ENCODE assay signal across 32 cellular contexts in the genomic region with DNA sequence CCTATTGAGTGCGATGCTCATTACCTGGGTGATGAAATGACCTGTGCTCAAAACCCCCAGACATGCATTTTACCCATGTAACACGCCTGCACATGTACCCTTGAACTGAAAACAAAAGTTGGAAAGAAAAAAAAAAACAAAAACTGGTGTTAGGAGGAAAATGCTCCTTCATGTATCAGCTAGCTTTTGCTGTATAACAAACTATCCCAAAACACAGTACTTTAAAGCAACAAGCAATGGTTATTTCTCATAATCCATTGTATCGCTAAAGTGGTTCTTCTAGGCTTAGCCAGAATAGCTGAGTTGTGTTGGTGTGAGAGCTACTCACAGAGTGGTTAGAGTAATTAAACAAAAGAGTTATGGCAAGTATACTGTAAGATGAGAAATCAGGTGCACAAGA. TPM values are rescaled to one million over a fixed set of nuclear protein-coding genes. Genes with fewer than 3 reads are reported as not detected.
"Had no signal": no experiment of that assay in that cellular context is flagged by ENCODE, and none has a peak within 500 bp of the region (broad histone marks: within the 10 kb centered on the region; RNA-seq: fewer than 3 reads in every experiment).

No MANE protein-coding gene starts in this region.

- FAIRE-seq: urothelium cell line had no signal

- H3K27me3 Mint-ChIP-seq: stimulated activated naive CD8-positive, alpha-beta T cell treated with anti-CD3 and anti-CD28 coated beads, Interleukin-15, amount 100 ng/mL, for 72 hours; stimulated activated naive CD8-positive, alpha-beta T cell treated with anti-CD3 and anti-CD28 coated beads, Interleukin-15, Interleukin-2, amounts not matched to agents 100 ng/mL and 50 ng/mL, for 24 hours had no signal

- DNase-seq: stimulated activated CD4-positive, alpha-beta T cell treated with anti-CD3 and anti-CD28 coated beads, Interleukin-2, amount 100 ng/mL, for 24 hours; stimulated activated CD4-positive, alpha-beta T cell treated with anti-CD3 and anti-CD28 coated beads, Interleukin-2, amount 100 ng/mL, for 48 hours; stimulated activated CD4-positive, alpha-beta T cell treated with anti-CD3 and anti-CD28 coated beads, Interleukin-4, amount 100 ng/mL, for 1 hour; stimulated activated CD4-positive, alpha-beta T cell treated with anti-CD3 and anti-CD28 coated beads, Interleukin-4, amount 100 ng/mL, for 24 hours; stimulated activated CD4-positive, alpha-beta T cell treated with anti-CD3 and anti-CD28 coated beads, Interleukin-4, amount 100 ng/mL, for 4 hours; stimulated activated CD8-positive, alpha-beta memory T cell treated with anti-CD3 and anti-CD28 coated beads, Interleukin-4, amount 100 ng/mL, for 48 hours; stimulated activated naive B cell treated with anti-CD40 and anti-IgM and Interleukin-4, amounts not matched to agents 10 μg/mL and 1 μg/mL and 100 μg/mL, for 72 hours; stimulated activated naive CD4-positive, alpha-beta T cell; stimulated activated naive CD4-positive, alpha-beta T cell treated with Interleukin-2 at 50 U/mL for 16 hours; stimulated activated naive CD8-positive, alpha-beta T cell treated with anti-CD3 and anti-CD28 coated beads, Interleukin-15, amount 100 ng/mL, for 72 hours; stimulated activated naive CD8-positive, alpha-beta T cell treated with anti-CD3 and anti-CD28 coated beads, Interleukin-15, Interleukin-2, amounts not matched to agents 100 U/mL and 50 U/mL, for 24 hours; stomach; substantia nigra; testis; thyroid gland; tibial artery; transverse colon; trophoblast cell; upper lobe of left lung; upper lobe of right lung; uterus had no signal

- H3K4me1 ChIP-seq: stomach, suprapubic skin, testis, thyroid gland, tibial artery, tibial nerve, transverse colon, upper lobe of left lung, upper lobe of right lung, uterus, vagina had no signal

- H3K36me3 Mint-ChIP-seq: stimulated activated effector memory CD8-positive, alpha-beta T cell treated with anti-CD3 and anti-CD28 coated beads, Interleukin-12 subunit alpha, Interleukin-12 subunit beta, amount 100 ng/mL, for 72 hours had no signal

- H3K36me3 ChIP-seq: stomach, suprapubic skin, thoracic aorta, thyroid gland, tibial artery, tibial nerve, transverse colon, upper lobe of left lung, upper lobe of right lung, uterus, vagina had no signal

- H3K27ac ChIP-seq: stomach, suprapubic skin, testis, thoracic aorta, thyroid gland, tibial artery, tibial nerve, transverse colon, upper lobe of left lung, upper lobe of right lung, uterus, vagina had no signal

- H3K4me1 Mint-ChIP-seq: stimulated activated effector memory CD8-positive, alpha-beta T cell treated with anti-CD3 and anti-CD28 coated beads, Interleukin-12 subunit alpha, Interleukin-12 subunit beta, amount 100 ng/mL, for 72 hours; stimulated activated naive B cell treated with anti-CD40 and anti-IgM and Interleukin-4, amounts not matched to agents 10 μg/mL and 1 μg/mL and 100 μg/mL, for 72 hours; stimulated activated naive CD8-positive, alpha-beta T cell treated with anti-CD3 and anti-CD28 coated beads, Interleukin-15, amount 100 ng/mL, for 72 hours had no signal

- H3K27me3 ChIP-seq: stomach, suprapubic skin, testis, thyroid gland, tibial nerve, transverse colon, upper lobe of left lung, upper lobe of right lung, uterus, vagina had no signal

- H3K9me3 Mint-ChIP-seq: stimulated activated effector memory CD8-positive, alpha-beta T cell treated with anti-CD3 and anti-CD28 coated beads, Interleukin-12 subunit alpha, Interleukin-12 subunit beta, amount 100 ng/mL, for 72 hours; stimulated activated naive CD8-positive, alpha-beta T cell treated with anti-CD3 and anti-CD28 coated beads, Interleukin-15, Interleukin-2, amounts not matched to agents 100 ng/mL and 50 ng/mL, for 24 hours had no signal

- H3K27ac Mint-ChIP-seq: stimulated activated effector memory CD8-positive, alpha-beta T cell treated with anti-CD3 and anti-CD28 coated beads, Interleukin-12 subunit alpha, Interleukin-12 subunit beta, amount 100 ng/mL, for 72 hours; stimulated activated naive B cell treated with anti-CD40 and anti-IgM and Interleukin-4, amounts not matched to agents 10 μg/mL and 1 μg/mL and 100 μg/mL, for 72 hours; stimulated activated naive CD8-positive, alpha-beta T cell treated with anti-CD3 and anti-CD28 coated beads, Interleukin-15, amount 100 ng/mL, for 72 hours; stimulated activated naive CD8-positive, alpha-beta T cell treated with anti-CD3 and anti-CD28 coated beads, Interleukin-15, Interleukin-2, amounts not matched to agents 100 ng/mL and 50 ng/mL, for 24 hours had no signal

- H3K4me3 ChIP-seq: stomach, suprapubic skin, testis, thoracic aorta, thyroid gland, tibial artery, tibial nerve, transverse colon, upper lobe of left lung, upper lobe of right lung, uterus, vagina had no signal

- H3K4me3 Mint-ChIP-seq: stimulated activated effector memory CD8-positive, alpha-beta T cell treated with anti-CD3 and anti-CD28 coated beads, Interleukin-12 subunit alpha, Interleukin-12 subunit beta, amount 100 ng/mL, for 72 hours; stimulated activated naive B cell treated with anti-CD40 and anti-IgM and Interleukin-4, amounts not matched to agents 10 μg/mL and 1 μg/mL and 100 μg/mL, for 72 hours; stimulated activated naive CD8-positive, alpha-beta T cell treated with anti-CD3 and anti-CD28 coated beads, Interleukin-15, amount 100 ng/mL, for 72 hours; stimulated activated naive CD8-positive, alpha-beta T cell treated with anti-CD3 and anti-CD28 coated beads, Interleukin-15, Interleukin-2, amounts not matched to agents 100 ng/mL and 50 ng/mL, for 24 hours had no signal

- ATAC-seq: stimulated activated effector memory CD8-positive, alpha-beta T cell treated with anti-CD3 and anti-CD28 coated beads, Interleukin-12 subunit alpha, Interleukin-12 subunit beta, amount 100 ng/mL, for 72 hours; stimulated activated naive B cell treated with anti-CD40 and anti-IgM and Interleukin-4, amounts not matched to agents 10 μg/mL and 1 μg/mL and 100 μg/mL, for 72 hours; stimulated activated naive CD8-positive, alpha-beta T cell treated with anti-CD3 and anti-CD28 coated beads, Interleukin-15, amount 100 ng/mL, for 72 hours; stimulated activated naive CD8-positive, alpha-beta T cell treated with anti-CD3 and anti-CD28 coated beads, Interleukin-15, Interleukin-2, amounts not matched to agents 100 U/mL and 50 U/mL, for 24 hours; upper lobe of right lung had no signal

- H3K9me3 ChIP-seq: stomach, suprapubic skin, testis, thoracic aorta, thyroid gland, tibial artery, tibial nerve, transverse colon, upper lobe of left lung, upper lobe of right lung, uterus, vagina had no signal

RNA-seq across cellular contexts. Expression of a gene that starts 57.0 kb away (rescaled TPM):
- total RNA-seq: stomach, subcutaneous adipose tissue, suprapubic skin, temporal lobe, thoracic aorta, tibial nerve, transverse colon, upper lobe of left lung, upper lobe of right lung, ureter, urinary bladder, uterus, vagina had no signal
- polyA plus RNA-seq: stomach, urinary bladder had no signal
